In genomic region chr5:76403713-76403962, GRCh38 we compare ENCODE assay signal across 8 cellular contexts. TPM values are rescaled to one million over a fixed set of nuclear protein-coding genes. Genes with fewer than 3 reads are reported as not detected.
A peak's percentile ranks its signal among the peaks of the same experiment; 100 is the strongest.
DNase-seq lines count a peak whose midpoint lies in the region; ATAC-seq, FAIRE-seq and TF ChIP-seq lines count a peak whose summit lies in the region.

No MANE protein-coding gene starts in this region.

- H3K4me1 ChIP-seq in HAP-1 = peaks cover 5% of the 10 kb centered on the region
- peaks cover 28% of the 10 kb centered on the region for H3K4me1 ChIP-seq in GM12878 (ENCODE audit: control insufficient read depth, insufficient read depth, low read length)
- H3K4me1 ChIP-seq in PC-9 (replicated peaks; ENCODE audit: insufficient read depth) = peaks cover 11% of the 10 kb centered on the region; the same call in 1 of the 2 replicates

- H4K20me1 ChIP-seq in GM12878 (ENCODE audit: control insufficient read depth, insufficient read depth) = no peaks in the 10 kb centered on the region
- H4K20me1 ChIP-seq in PC-9 (ENCODE audit: insufficient read depth) = no peaks in the 10 kb centered on the region

- no peaks in the 10 kb centered on the region for H3K9me3 ChIP-seq in HAP-1
- H3K9me3 ChIP-seq in GM12878 (replicated peaks; ENCODE audit: control insufficient read depth, insufficient read depth, low read length) = no peaks in the 10 kb centered on the region; the same call in 2 of the 3 replicates
- no peaks in the 10 kb centered on the region for H3K9me3 ChIP-seq in PC-9 (ENCODE audit: insufficient read depth, low read depth)

- under 1% methylated on average over 19 of the region's 19 CpGs for WGBS in GM12878 (ENCODE audit: insufficient coverage, insufficient replicate concordance, low lambda C conversion rate, missing lambda C conversion rate)

- BruUV-seq in GM12878 (replicated peaks; lab: Mats Ljungman, UMichigan) (TSS peak; percentile 77), PC-9 (replicated peaks; lab: Mats Ljungman, UMichigan) (no TSS peak)

- H3K4me2 ChIP-seq in GM12878 (ENCODE audit: control insufficient read depth, insufficient read depth) (peak overlapping the region; percentile 79), PC-9 (no peak overlapping the region)

- H3K27me3 Mint-ChIP-seq in memory B cell = peaks cover 6% of the 10 kb centered on the region

- DNase-seq in 8988T = peak; percentile 42
- DNase-seq in HAP-1 (ENCODE audit: low spot score in 2 of 2) = no peak
- no peak for DNase-seq in GM12878 (ENCODE audit: low read depth, low spot score)
- peak in 1 of 2 donors; percentile 64 for DNase-seq in memory B cell (ENCODE audit: low spot score in 2 of 2)
- DNase-seq in hippocampal formation (lab: John Stamatoyannopoulos, UW) = no peak
- no peak for DNase-seq in UCSD-AML1 (lab: John Stamatoyannopoulos, UW; ENCODE audit: unreplicated experiment)
- DNase-seq in PC-9 = no peak
- no peak for DNase-seq in NCI-H1694 (lab: John Stamatoyannopoulos, UW)

- peak overlapping the region; percentile 89 for H3K9ac ChIP-seq in GM12878 (ENCODE audit: control insufficient read depth, insufficient read depth, low read length)

- 0 out of 2 replicates have a peak, but pooled peaks cover 4% of the 10 kb centered on the region for H3F3A ChIP-seq in PC-9 (ENCODE audit: insufficient read depth, low read depth)

- H3K27me3 ChIP-seq in HAP-1 (ENCODE audit: low read depth) (0 out of 2 replicates have a peak, but pooled peaks cover 3% of the 10 kb centered on the region), GM12878 (replicated peaks in 1 of 2; ENCODE audit: control insufficient read depth in 2 of 2, insufficient read depth in 2 of 2, low read length in 1 of 2) (no peaks in the 10 kb centered on the region), PC-9 (ENCODE audit: insufficient read depth, low read depth) (no peaks in the 10 kb centered on the region)

- no peak for TF ChIP-seq EP300 in GM12878 (IDR thresholded peaks at IDR 0.05; ENCODE audit: borderline replicate concordance in 1 of 2, control insufficient read depth in 1 of 2, low read depth in 2 of 2, low read length in 2 of 2)

- H2AFZ ChIP-seq in GM12878 (ENCODE audit: control insufficient read depth, low read depth, low read length) (peak overlapping the region; percentile 76), PC-9 (no peak overlapping the region)

- intact Hi-C loops in GM12878 (cut with micrococcal nuclease; ENCODE audit: unreplicated experiment) (loop anchor here (2.0 to 10.0 kb wide), 5 partner anchors 53 to 331 kb away; no protein-coding TSS in a partner anchor), PC-9 (cut with micrococcal nuclease; ENCODE audit: unreplicated experiment) (loop anchor here (2.0 kb wide), 2 partner anchors 31 to 65 kb away; no protein-coding TSS in a partner anchor)

- POLR2A ChIA-PET in GM12878 (lab: Charles Lee) = interaction anchor here (0.7 to 2.5 kb wide), 6 partner anchors 21 to 234 kb away, joined by 3 to 9 read pairs (median 6); no protein-coding TSS in a partner anchor
- POLR2A ChIA-PET in PC-9 (lab: Charles Lee; ENCODE audit: unreplicated experiment) = no interaction called here

- TF ChIP-seq RAD21 in GM12878 (IDR thresholded peaks at IDR 0.05; ENCODE audit: insufficient read depth, low read depth, low read length) = peak; percentile 46; the same call in 1 of the 2 replicates

- no peak for TF ChIP-seq POLR2A in GM12878 (IDR thresholded peaks at IDR 0.05; ENCODE audit: low read depth, low read length)

- CTCF ChIA-PET in GM12878 (lab: Yijun Ruan, JAX) = interaction anchor here (0.8 to 5.3 kb wide), 19 partner anchors 11 to 438 kb away, joined by 3 to 94 read pairs (median 5); no protein-coding TSS in a partner anchor
- CTCF ChIA-PET in PC-9 (lab: Charles Lee) = no interaction called here

- H3K36me3 Mint-ChIP-seq in memory B cell = peaks cover 2% of the 10 kb centered on the region

- no peaks in the 10 kb centered on the region for H3K9me3 Mint-ChIP-seq in memory B cell

- no peaks in the 10 kb centered on the region for H3K36me3 ChIP-seq in HAP-1 (replicated peaks)
- H3K36me3 ChIP-seq in GM12878 (ENCODE audit: control insufficient read depth in 2 of 2, insufficient read depth in 2 of 2, low read length in 1 of 2) = no peaks in the 10 kb centered on the region
- H3K36me3 ChIP-seq in PC-9 (ENCODE audit: low read depth) = no peaks in the 10 kb centered on the region

- H3K4me1 Mint-ChIP-seq in memory B cell = peaks cover 20% of the 10 kb centered on the region

- peak overlapping the region; percentile 91 for H3K27ac ChIP-seq in GM12878 (ENCODE audit: control insufficient read depth, insufficient read depth)
- H3K27ac ChIP-seq in PC-9 = no peak overlapping the region

- ATAC-seq in GM12878 = no peak
- no peak for ATAC-seq in memory B cell (ENCODE audit: low read depth)

- peak overlapping the region; percentile 97 for H3K4me3 Mint-ChIP-seq in memory B cell

- H3K4me3 ChIP-seq in HAP-1 (peak overlapping the region; percentile 61), GM12878 (peak overlapping the region; percentile 86), PC-9 (no peak overlapping the region)

- FAIRE-seq in GM12878 (lab: Jason Lieb, UNC) = no peak

- TF ChIP-seq CTCF in GM12878 (IDR thresholded peaks at IDR 0.05 in 2 of 3, conservative IDR thresholded peaks at IDR 0.05 in 1 of 3; ENCODE audit: control insufficient read depth in 2 of 3, extremely low read depth in 1 of 3, insufficient read depth in 1 of 3, low read depth in 3 of 3, low read length in 3 of 3) = peak in 2 of 3 experiments; percentile 39 to 44; a peak in 5 of 6 replicates
- TF ChIP-seq CTCF in PC-9 (conservative IDR thresholded peaks at IDR 0.05) = no peak

- in situ Hi-C loops in HAP-1 (cut with MboI; ENCODE audit: low sequenced_read_pairs) = loop anchor here (10.0 kb wide), 1 partner anchor 141 kb away; no protein-coding TSS in a partner anchor
- in situ Hi-C loops in GM12878 (cut with MboI) = loop anchor here (10.0 kb wide), 1 partner anchor 371 kb away; no protein-coding TSS in a partner anchor

- peak overlapping the region; percentile 98 for H3K27ac Mint-ChIP-seq in memory B cell

- RAD21 ChIA-PET in GM12878 (lab: Charles Lee; ENCODE audit: unreplicated experiment) = interaction anchor here (0.6 to 5.3 kb wide), 12 partner anchors 16 to 371 kb away, joined by 3 to 127 read pairs (median 6); no protein-coding TSS in a partner anchor

- H3K79me2 ChIP-seq in GM12878 (ENCODE audit: control insufficient read depth, insufficient read depth, low read length) (peaks cover 37% of the 10 kb centered on the region), PC-9 (ENCODE audit: low read depth) (no peaks in the 10 kb centered on the region)

- H3K9me2 ChIP-seq in PC-9 (ENCODE audit: insufficient read depth) = no peaks in the 10 kb centered on the region

- SMC1A ChIA-PET in GM12878 (lab: Charles Lee; ENCODE audit: uncharacterized antibody, unreplicated experiment) = interaction anchor here (0.8 to 7.7 kb wide), 12 partner anchors 52 to 371 kb away, joined by 3 to 81 read pairs (median 7); no protein-coding TSS in a partner anchor

TF ChIP-seq in GM12878, 131 proteins besides CTCF, POLR2A, EP300 and RAD21:
- TF ChIP-seq TARDBP (IDR thresholded peaks at IDR 0.05; ENCODE audit: borderline replicate concordance) (no peak), ASH2L (IDR thresholded peaks at IDR 0.05; ENCODE audit: borderline replicate concordance, low read depth) (0 out of 2 replicates have a peak, but pooled peaks have one; percentile 23), BCLAF1 (IDR thresholded peaks at IDR 0.05) (no peak), NFXL1 (IDR thresholded peaks at IDR 0.05; ENCODE audit: borderline replicate concordance) (no peak), ATF7 (IDR thresholded peaks at IDR 0.05; ENCODE audit: low read depth) (no peak), NR2C1 (IDR thresholded peaks at IDR 0.05) (no peak), MTA2 (IDR thresholded peaks at IDR 0.05; ENCODE audit: low read depth) (no peak), FOXM1 (IDR thresholded peaks at IDR 0.05; ENCODE audit: low read depth, low read length) (no peak)

RNA-seq across cellular contexts. Expression of gene IQGAP2, which starts 0.6 kb away (rescaled TPM):
- total RNA-seq in GM12878 (2013; cell fraction: nucleolus; rRNA removed) = 115 and 127 TPM in 2 replicates
- total RNA-seq in GM12878 (2014; rRNA removed) = 23.6 and 29.4 TPM in 2 replicates
- 41.4 and 41.9 TPM in 2 replicates for total RNA-seq in GM12878 (2014; rRNA removed; fragmentation: Illumina TruSeq; extraction: Trizol)
- 26.9 and 28.2 TPM in 2 replicates for total RNA-seq in GM12878 (2021)
- 11.2 TPM for polyA plus RNA-seq in GM12878 (2011; ENCODE audit: low read depth)
- 28.8 and 41.4 TPM in 2 replicates for polyA plus RNA-seq in GM12878 (2011; rRNA removed)
- 13.8 and 17.3 TPM in 2 replicates for polyA plus RNA-seq in GM12878 (2011; cell fraction: cytosol; rRNA removed)
- 23.5 and 24.0 TPM in 2 replicates for polyA plus RNA-seq in GM12878 (2011; cell fraction: nucleus; rRNA removed)
- polyA plus RNA-seq in GM12878 (2012) = 16.7 and 20.3 TPM in 2 replicates
- 41.4 and 50.8 TPM in 2 replicates for polyA plus RNA-seq in GM12878 (2014; fragmentation: Illumina TruSeq; extraction: Trizol)
- 10 to 100 TPM; 17.7 to 17.9 TPM for polyA plus RNA-seq in GM12878 (2014; fragmentation: Nextera tagmentation; extraction: Ambion mirVana)
- polyA plus RNA-seq in GM12878 (2014; rRNA removed) = 17.5 and 17.9 TPM in 2 replicates
- 10 to 100 TPM; 14.5 to 20.1 TPM for polyA plus RNA-seq in GM12878 (2016; fragmentation: Nextera tagmentation; extraction: Ambion mirVana)
- 35.3 and 36.6 TPM in 2 replicates for polyA minus RNA-seq in GM12878 (2011; rRNA and poly(A)+ RNA removed)
- 16.3 and 23.2 TPM in 2 replicates for polyA minus RNA-seq in GM12878 (2011; cell fraction: cytosol; rRNA and poly(A)+ RNA removed)
- 19.8 and 27.7 TPM in 2 replicates for polyA minus RNA-seq in GM12878 (2011; cell fraction: nucleus; rRNA and poly(A)+ RNA removed)
- total RNA-seq in PC-9 (2021) = not detected in 2 replicates

Comparison
In these comparisons a context has a peak if more than half of its experiments do, and no peak if none do; other contexts are left out.
1. RNA of gene IQGAP2, which starts 0.6 kb away (total RNA-seq): 23.6 to 127 TPM in GM12878; not detected in PC-9; every median in the first group is over 10 times any median in the second.